In the genomic region with DNA sequence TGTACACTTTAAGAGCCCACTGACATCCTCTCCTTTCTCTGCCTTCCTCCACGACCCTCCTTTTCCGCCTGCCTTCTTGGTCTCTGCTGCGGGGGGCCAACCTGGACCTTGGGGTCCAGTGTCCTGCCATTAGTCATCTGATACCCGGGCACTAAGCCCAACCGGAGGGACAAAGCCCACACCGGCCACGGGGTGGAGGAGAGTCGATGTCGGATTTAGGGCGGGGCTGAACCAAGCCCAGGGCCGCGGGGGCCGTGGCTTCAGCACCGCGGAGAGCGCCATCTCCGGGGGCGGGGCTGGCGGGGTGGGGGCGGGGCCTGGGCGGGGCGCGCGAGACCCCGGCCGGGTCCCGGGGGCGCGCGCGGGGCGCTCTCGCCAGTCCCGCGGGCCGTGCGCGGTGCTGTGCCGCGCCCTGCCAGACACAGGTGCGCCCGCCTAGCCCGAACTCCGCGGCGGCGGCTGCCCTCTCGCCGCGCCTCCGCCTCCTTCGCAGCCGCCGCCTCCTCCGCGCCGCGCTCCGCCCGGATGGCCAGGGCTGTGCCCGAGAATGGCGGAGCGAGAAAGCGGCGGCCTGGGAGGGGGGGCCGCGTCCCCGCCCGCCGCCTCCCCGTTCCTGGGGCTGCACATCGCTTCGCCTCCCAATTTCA, we compare ENCODE assay signal across 8 cellular contexts. TPM values are rescaled to one million over a fixed set of nuclear protein-coding genes. Genes with fewer than 3 reads are reported as not detected.
A peak's percentile ranks its signal among the peaks of the same experiment; 100 is the strongest.
DNase-seq lines count a peak whose midpoint lies in the region; ATAC-seq, FAIRE-seq and TF ChIP-seq lines count a peak whose summit lies in the region.

Gene MAPK8IP1 (plus strand): TSS at position 378 of the 647 bp plus-strand sequence. CDS start 170 bp downstream, at position 548.

- no peaks in the 10 kb centered on the region for H4K20me1 ChIP-seq in endothelial cell of umbilical vein (replicated peaks; ENCODE audit: control insufficient read depth, extremely low read depth, insufficient read depth, low read length)

- intact Hi-C loops in endothelial cell of umbilical vein (cut with micrococcal nuclease): no loop called here

- H3K9me3 ChIP-seq in endothelial cell of umbilical vein (replicated peaks; ENCODE audit: control insufficient read depth, insufficient read depth, low read length) (no peaks in the 10 kb centered on the region), muscle layer of colon (ENCODE audit: low read length) (no peaks in the 10 kb centered on the region)

- no TSS peak for BruUV-seq in endothelial cell of umbilical vein (replicated peaks; lab: Mats Ljungman, UMichigan)

- no peak within 1 kb of the TSS for H3K9ac ChIP-seq in endothelial cell of umbilical vein (replicated peaks; ENCODE audit: extremely low read depth, insufficient read depth, low read length)
- no peak within 1 kb of the TSS for H3K9ac ChIP-seq in muscle layer of colon (ENCODE audit: low read length)

- H3K79me2 ChIP-seq in endothelial cell of umbilical vein (ENCODE audit: control insufficient read depth, insufficient read depth, low read length): no peaks in the 10 kb centered on the region

- ATAC-seq in HG03064 (IDR thresholded peaks at IDR 0.05; ENCODE audit: low read depth, unreplicated experiment): peak; percentile 63

- TF ChIP-seq CTCF in GM13976 (IDR thresholded peaks at IDR 0.05; ENCODE audit: borderline replicate concordance, control extremely low read depth, extremely low read depth, insufficient read depth, missing control alignments) (no peak), endothelial cell of umbilical vein (IDR thresholded peaks at IDR 0.05; ENCODE audit: extremely low read depth in 1 of 2, insufficient read depth in 1 of 2, low read depth in 1 of 2, low read length in 2 of 2) (no peak)

- in situ Hi-C loops in GM13976 (cut with MboI; ENCODE audit: low sequenced_read_pairs, unreplicated experiment): no loop called here

- peak within 1 kb of the TSS in 2 of 3 experiments; percentile 22 to 30 for H3K4me3 ChIP-seq in endothelial cell of umbilical vein (replicated peaks in 1 of 3; ENCODE audit: insufficient read depth in 1 of 3, low read depth in 1 of 3, low read length in 3 of 3)
- peak within 1 kb of the TSS; percentile 21 to 48 for H3K4me3 ChIP-seq in muscle layer of colon (ENCODE audit: low read depth in 1 of 2, low read length in 2 of 2)

- peak; percentile 91 for DNase-seq in GM13976 (ENCODE audit: low spot score)
- DNase-seq in NCI-H748 (lab: John Stamatoyannopoulos, UW; ENCODE audit: unreplicated experiment): peak; percentile 88
- DNase-seq in activated CD8-positive, alpha-beta memory T cell treated with anti-CD3 and anti-CD28 coated beads for 48 hours (ENCODE audit: low read depth in 2 of 3, low spot score in 2 of 3): peak in 2 of 3 experiments; percentile 23 to 27
- DNase-seq in endothelial cell of umbilical vein (ENCODE audit: low read depth, low spot score): peak; percentile 16
- peak; percentile 42 for DNase-seq in stimulated activated naive CD4-positive, alpha-beta T cell treated with Interleukin-2 at 50 U/mL for 16 hours (lab: John Stamatoyannopoulos, UW)
- DNase-seq in NCI-H1694 treated with DMSO at 0.1 percent for 48 hours (lab: John Stamatoyannopoulos, UW): no peak

- FAIRE-seq in endothelial cell of umbilical vein (lab: Jason Lieb, UNC): no peak

- H3K27me3 ChIP-seq in endothelial cell of umbilical vein (ENCODE audit: control insufficient read depth in 2 of 2, insufficient read depth in 2 of 2, low read length in 2 of 2): peaks cover 2 to 5% of the 10 kb centered on the region in 2 experiments
- H3K27me3 ChIP-seq in muscle layer of colon (ENCODE audit: control insufficient read depth in 1 of 2, insufficient read depth in 2 of 2, low read length in 2 of 2): no peaks in the 10 kb centered on the region

- dilution Hi-C loops in endothelial cell of umbilical vein (cut with MboI; ENCODE audit: extremely low pct_ligation_motif_present, low sequenced_read_pairs): no loop called here

- H3K36me3 ChIP-seq in endothelial cell of umbilical vein (ENCODE audit: control insufficient read depth in 2 of 2, extremely low read depth in 1 of 2, insufficient read depth in 2 of 2, low read length in 2 of 2): no peaks in the 10 kb centered on the region
- peaks cover 23% of the 10 kb centered on the region for H3K36me3 ChIP-seq in muscle layer of colon (ENCODE audit: insufficient read depth, low read length)

- TF ChIP-seq POLR2A in endothelial cell of umbilical vein (IDR thresholded peaks at IDR 0.05; ENCODE audit: low read depth, low read length): no peak

- peak within 1 kb of the TSS; percentile 28 for H3K4me2 ChIP-seq in endothelial cell of umbilical vein (ENCODE audit: insufficient read depth, low read length)

- H3K4me1 ChIP-seq in endothelial cell of umbilical vein (ENCODE audit: control insufficient read depth, extremely low read depth, insufficient read depth, low read length) (no peaks in the 10 kb centered on the region), muscle layer of colon (ENCODE audit: insufficient read depth, low read length) (peaks cover 16% of the 10 kb centered on the region)

- H3K9me1 ChIP-seq in endothelial cell of umbilical vein (replicated peaks; ENCODE audit: control insufficient read depth, extremely low read depth, insufficient read depth, low read length): no peaks in the 10 kb centered on the region

- H2AFZ ChIP-seq in endothelial cell of umbilical vein (ENCODE audit: low read depth, low read length): peak within 1 kb of the TSS; percentile 25

- CTCF ChIA-PET in endothelial cell of umbilical vein (lab: Charles Lee): no interaction called here

- no peak within 1 kb of the TSS for H3K27ac ChIP-seq in endothelial cell of umbilical vein (ENCODE audit: insufficient read depth, low read depth, low read length)
- no peak within 1 kb of the TSS for H3K27ac ChIP-seq in muscle layer of colon (ENCODE audit: low read depth, low read length)

- POLR2A ChIA-PET in endothelial cell of umbilical vein (lab: Charles Lee): no interaction called here

TF ChIP-seq in endothelial cell of umbilical vein, 7 proteins besides CTCF, POLR2A, EP300 and RAD21:
- TF ChIP-seq EZH2 (IDR thresholded peaks at IDR 0.05; ENCODE audit: borderline replicate concordance, low read depth, low read length, severe bottlenecking) (no peak), JUN (IDR thresholded peaks at IDR 0.05; ENCODE audit: borderline replicate concordance, insufficient read depth, insufficient read length, low read depth) (no peak), FOS (IDR thresholded peaks at IDR 0.05; ENCODE audit: borderline replicate concordance, insufficient read depth, low read length) (no peak), GATA2 (IDR thresholded peaks at IDR 0.05; ENCODE audit: insufficient read depth, insufficient read length, low read depth, low read length) (no peak), MAX (IDR thresholded peaks at IDR 0.05; ENCODE audit: insufficient read depth, insufficient read length) (no peak), MYC (IDR thresholded peaks at IDR 0.05; ENCODE audit: low read depth, low read length) (no peak), POLR2AphosphoS5 (IDR thresholded peaks at IDR 0.05; ENCODE audit: insufficient read depth, low read depth, low read length) (no peak)

RNA-seq across cellular contexts. Expression of gene MAPK8IP1, which starts in this region (rescaled TPM):
- 4.8 and 5.3 TPM in 2 replicates for total RNA-seq in endothelial cell of umbilical vein
- 4.1 and 6.8 TPM in 2 replicates for polyA plus RNA-seq in endothelial cell of umbilical vein
- polyA plus RNA-seq in endothelial cell of umbilical vein (2011; cell fraction: cytosol; rRNA removed): 3.2 and 3.9 TPM in 2 replicates
- 2.5 and 2.8 TPM in 2 replicates for polyA plus RNA-seq in endothelial cell of umbilical vein (2011; cell fraction: nucleus; rRNA removed)
- polyA plus RNA-seq in endothelial cell of umbilical vein (2012): 3.8 and 4.9 TPM in 2 replicates
- polyA minus RNA-seq in endothelial cell of umbilical vein: 2.3 and 2.9 TPM in 2 replicates
- polyA minus RNA-seq in endothelial cell of umbilical vein (2011; cell fraction: cytosol; rRNA and poly(A)+ RNA removed): 1.1 TPM
- polyA minus RNA-seq in endothelial cell of umbilical vein (2011; cell fraction: nucleus; rRNA and poly(A)+ RNA removed): 1.3 TPM in 2 replicates
